Comparison of ENCODE assay signal across 9 cellular contexts in the genomic region with DNA sequence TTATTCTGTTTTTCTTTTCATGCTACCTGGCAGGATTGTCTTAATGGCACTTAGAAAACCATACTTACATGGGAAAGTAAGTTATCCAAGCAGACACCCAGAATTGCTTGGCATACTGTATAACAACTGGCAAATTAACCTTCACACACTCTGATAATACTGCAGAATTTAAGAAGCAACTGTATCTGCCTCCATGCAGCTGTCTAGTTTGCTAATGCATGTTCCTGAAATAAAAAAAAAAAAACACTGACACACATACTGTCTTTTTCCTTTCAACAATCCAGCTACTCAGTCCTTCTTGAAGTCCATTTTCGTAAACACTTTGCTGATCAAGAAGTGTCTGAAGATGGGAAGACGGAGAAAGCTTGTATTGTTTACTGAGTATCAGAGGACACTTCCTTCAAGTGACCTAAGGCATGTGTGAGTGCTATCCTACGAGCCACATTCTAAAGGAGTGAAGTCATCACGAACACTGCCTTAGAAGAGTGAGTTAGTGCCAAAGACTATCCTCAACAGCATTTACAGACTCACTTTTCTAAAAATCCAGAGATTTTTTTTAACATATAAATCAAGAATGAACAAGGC.
DNase-seq lines count a peak whose midpoint lies in the region; ATAC-seq and TF ChIP-seq lines count a peak whose summit lies in the region.
"Had no signal": no experiment of that assay in that cellular context is flagged by ENCODE, and none has a peak within 500 bp of the region (broad histone marks: within the 10 kb centered on the region; RNA-seq: fewer than 3 reads in every experiment).

No MANE protein-coding gene starts in this region.

- peaks cover 2% of the 10 kb centered on the region for H3K79me1 ChIP-seq in trophoblast cell (ENCODE audit: low read length)

- ATAC-seq in foreskin keratinocyte: peak; percentile 78

- H3K36me3 ChIP-seq in SJSA1 (no peaks in the 10 kb centered on the region), trophoblast cell (ENCODE audit: control insufficient read depth in 1 of 2, insufficient read depth in 2 of 2, low read length in 2 of 2) (no peaks in the 10 kb centered on the region)

- no peak overlapping the region for H4K12ac ChIP-seq in trophoblast cell (ENCODE audit: low read depth, low read length)

- no peak for TF ChIP-seq CTCF in foreskin keratinocyte (conservative IDR thresholded peaks at IDR 0.05)

- H4K8ac ChIP-seq in trophoblast cell (ENCODE audit: low read depth, low read length): no peak overlapping the region

- no peak overlapping the region for H3K9ac ChIP-seq in trophoblast cell (ENCODE audit: low read length)

- H3K27ac ChIP-seq in SJSA1: peak overlapping the region; percentile 78
- no peak overlapping the region for H3K27ac ChIP-seq in foreskin keratinocyte
- peak overlapping the region; percentile 62 for H3K27ac ChIP-seq in trophoblast cell (ENCODE audit: low read depth, low read length)

- no peak overlapping the region for H4K91ac ChIP-seq in trophoblast cell (ENCODE audit: low read depth, low read length)

- DNase-seq in HCEC 1CT (peak; percentile 54), SJSA1 (ENCODE audit: low read depth in 1 of 2, low spot score in 2 of 2) (peak; percentile 42 to 67), foreskin keratinocyte (peak; percentile 31 to 54), trophoblast cell (peak; percentile 2 to 62), NCI-H446 (lab: John Stamatoyannopoulos, UW) (no peak), C1 segment of cervical spinal cord (lab: John Stamatoyannopoulos, UW) (no peak), NCI-H2171 treated with DMSO at 0.1 percent for 48 hours (lab: John Stamatoyannopoulos, UW) (no peak), SKM-1 treated with dmso at 0.1 percent for 144 hours (lab: John Stamatoyannopoulos, UW; ENCODE audit: unreplicated experiment) (no peak)
- DNase-seq: activated naive CD4-positive, alpha-beta T cell treated with Interleukin-2 at 50 U/mL for 16 hours had no signal

- no peak overlapping the region for H2AFZ ChIP-seq in trophoblast cell (ENCODE audit: insufficient read depth, low read length, poor library complexity)

- no peak overlapping the region for H3K18ac ChIP-seq in trophoblast cell (ENCODE audit: low read length)

- no peaks in the 10 kb centered on the region for H3K27me3 ChIP-seq in SJSA1 (replicated peaks)
- H3K27me3 ChIP-seq in foreskin keratinocyte: no peaks in the 10 kb centered on the region
- no peaks in the 10 kb centered on the region for H3K27me3 ChIP-seq in trophoblast cell (ENCODE audit: insufficient read depth, low read length)

- no peak overlapping the region for H3K4ac ChIP-seq in trophoblast cell (ENCODE audit: low read depth, low read length)

- no peak overlapping the region for H2BK5ac ChIP-seq in trophoblast cell (ENCODE audit: low read depth, low read length, poor library complexity)

- no peaks in the 10 kb centered on the region for H3K9me3 ChIP-seq in SJSA1 (replicated peaks)
- H3K9me3 ChIP-seq in trophoblast cell (ENCODE audit: insufficient read depth, low read depth, low read length): no peaks in the 10 kb centered on the region

- no CpG with 5 or more reads among the region's 4 CpGs for WGBS in trophoblast cell (ENCODE audit: extremely low coverage, insufficient coverage, insufficient read length)

- no peaks in the 10 kb centered on the region for H3K79me2 ChIP-seq in trophoblast cell (ENCODE audit: control insufficient read depth, insufficient read depth, low read length, poor library complexity)

- no peak overlapping the region for H2BK12ac ChIP-seq in trophoblast cell (ENCODE audit: low read length)

- H3K4me1 ChIP-seq in SJSA1 (replicated peaks) (peaks cover 33% of the 10 kb centered on the region), foreskin keratinocyte (peaks cover 10% of the 10 kb centered on the region), trophoblast cell (ENCODE audit: control insufficient read depth in 1 of 2, insufficient read depth in 2 of 2, low read length in 2 of 2) (peaks cover 4% of the 10 kb centered on the region in 2 experiments)

- no peak overlapping the region for H2BK120ac ChIP-seq in trophoblast cell (ENCODE audit: insufficient read depth, low read length, poor library complexity)

- H3K23ac ChIP-seq in trophoblast cell (ENCODE audit: low read length): no peak overlapping the region

- H3K4me3 ChIP-seq in SJSA1 (no peak overlapping the region), trophoblast cell (ENCODE audit: low read depth, low read length) (no peak overlapping the region)

- H2AK5ac ChIP-seq in trophoblast cell (ENCODE audit: low read length): no peak overlapping the region

- no peak overlapping the region for H3K14ac ChIP-seq in trophoblast cell (ENCODE audit: low read length)

- H3K4me2 ChIP-seq in trophoblast cell (ENCODE audit: low read length): no peak overlapping the region

Comparison
In these comparisons a context has a peak if more than half of its experiments do, and no peak if none do; other contexts are left out.
1. DNase-seq: peak in HCEC 1CT (single experiment), SJSA1 (2 of 2), foreskin keratinocyte (2 of 2) and trophoblast cell (2 of 2); none in NCI-H446 (0 of 2), C1 segment of cervical spinal cord (0 of 14), NCI-H2171 treated with DMSO at 0.1 percent for 48 hours (single experiment) and SKM-1 treated with dmso at 0.1 percent for 144 hours (single experiment).